ENCODE assay signal across 23 cellular contexts in the genomic region with DNA sequence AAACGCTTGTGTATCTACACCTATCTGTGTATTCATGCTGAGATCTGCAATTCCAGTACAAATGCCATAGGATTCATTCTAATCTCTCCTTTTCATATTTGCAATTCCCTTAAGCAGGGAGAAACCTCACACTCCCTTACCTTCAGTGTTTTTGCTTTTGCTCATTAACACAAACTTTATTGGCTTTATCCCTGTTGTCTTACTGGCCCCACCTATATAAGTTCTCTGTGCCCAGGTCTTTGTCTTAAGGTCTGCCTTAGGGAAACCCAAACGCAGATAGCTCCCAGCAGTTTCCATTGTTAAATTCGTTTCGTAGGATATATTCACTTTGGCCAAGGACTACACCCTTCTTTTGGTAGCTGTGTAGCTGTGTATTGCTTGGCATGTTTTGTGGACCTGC.
"Had no signal": no experiment of that assay in that cellular context is flagged by ENCODE, and none has a peak within 500 bp of the region (broad histone marks: within the 10 kb centered on the region; RNA-seq: fewer than 3 reads in every experiment).

No MANE protein-coding gene starts in this region.

- H3K9me3 ChIP-seq: esophagus squamous epithelium, gastrocnemius medialis, heart right ventricle had no signal

- H3K27me3 Mint-ChIP-seq: dendritic cell treated with granulocyte-macrophage colony-stimulating factor and Interleukin-4, amounts not matched to agents 40 ng/mL and 50 ng/mL, for 4 days; effector memory CD8-positive, alpha-beta T cell; memory B cell had no signal

- H3K27me3 ChIP-seq: esophagus squamous epithelium, gastrocnemius medialis, heart right ventricle had no signal

- H3K9me3 Mint-ChIP-seq: dendritic cell treated with granulocyte-macrophage colony-stimulating factor and Interleukin-4, amounts not matched to agents 40 ng/mL and 50 ng/mL, for 4 days; effector memory CD8-positive, alpha-beta T cell; endodermal cell; memory B cell had no signal

- H3K36me3 Mint-ChIP-seq: memory B cell had no signal

- ATAC-seq: effector memory CD8-positive, alpha-beta T cell; esophagus mucosa; gastrocnemius medialis; heart right ventricle; left cardiac atrium; left lobe of liver; left ventricle myocardium superior had no signal

- H3K4me1 ChIP-seq: gastrocnemius medialis, heart right ventricle had no signal

- H3K4me3 ChIP-seq: esophagus squamous epithelium, gastrocnemius medialis, heart right ventricle, lung had no signal

- H3K27ac ChIP-seq: epithelial cell of prostate, esophagus squamous epithelium, gastrocnemius medialis, heart right ventricle had no signal

- H3K4me3 Mint-ChIP-seq: dendritic cell treated with granulocyte-macrophage colony-stimulating factor and Interleukin-4, amounts not matched to agents 40 ng/mL and 50 ng/mL, for 4 days; effector memory CD8-positive, alpha-beta T cell; endodermal cell; memory B cell had no signal

- H3K27ac Mint-ChIP-seq: dendritic cell treated with granulocyte-macrophage colony-stimulating factor and Interleukin-4, amounts not matched to agents 40 ng/mL and 50 ng/mL, for 4 days; effector memory CD8-positive, alpha-beta T cell; endodermal cell; memory B cell had no signal

- DNase-seq: cortex of kidney; effector CD8-positive, alpha-beta T cell; effector memory CD8-positive, alpha-beta T cell; endodermal cell; erythroblast; esophagus squamous epithelium; foreskin fibroblast; foreskin melanocyte; gastrocnemius medialis; glutamatergic neuron; heart right ventricle; hippocampal formation; left cardiac atrium; left ventricle myocardium superior; mammary epithelial cell; mesendoderm; midbrain had no signal
